2 cellular contexts compared by ENCODE assay signal in genomic region chr3:155134311-155134710, GRCh38. TPM values are rescaled to one million over a fixed set of nuclear protein-coding genes. Genes with fewer than 3 reads are reported as not detected.
"Had no signal": no experiment of that assay in that cellular context is flagged by ENCODE, and none has a peak within 500 bp of the region (broad histone marks: within the 10 kb centered on the region; RNA-seq: fewer than 3 reads in every experiment).

No MANE protein-coding gene starts in this region.

RNA-seq across cellular contexts. Expression of gene MME, which starts 54.2 kb away (rescaled TPM):
- total RNA-seq: natural killer cell treated with Interleukin-12 subunit alpha and Interleukin-12 subunit beta and Interleukin-15 and Interleukin-18, amount 100 ng/mL, for 72 hours had no signal
- polyA plus RNA-seq: naive thymus-derived CD8-positive, alpha-beta T cell had no signal
